ENCODE assay signal across 8 cellular contexts in the genomic region with DNA sequence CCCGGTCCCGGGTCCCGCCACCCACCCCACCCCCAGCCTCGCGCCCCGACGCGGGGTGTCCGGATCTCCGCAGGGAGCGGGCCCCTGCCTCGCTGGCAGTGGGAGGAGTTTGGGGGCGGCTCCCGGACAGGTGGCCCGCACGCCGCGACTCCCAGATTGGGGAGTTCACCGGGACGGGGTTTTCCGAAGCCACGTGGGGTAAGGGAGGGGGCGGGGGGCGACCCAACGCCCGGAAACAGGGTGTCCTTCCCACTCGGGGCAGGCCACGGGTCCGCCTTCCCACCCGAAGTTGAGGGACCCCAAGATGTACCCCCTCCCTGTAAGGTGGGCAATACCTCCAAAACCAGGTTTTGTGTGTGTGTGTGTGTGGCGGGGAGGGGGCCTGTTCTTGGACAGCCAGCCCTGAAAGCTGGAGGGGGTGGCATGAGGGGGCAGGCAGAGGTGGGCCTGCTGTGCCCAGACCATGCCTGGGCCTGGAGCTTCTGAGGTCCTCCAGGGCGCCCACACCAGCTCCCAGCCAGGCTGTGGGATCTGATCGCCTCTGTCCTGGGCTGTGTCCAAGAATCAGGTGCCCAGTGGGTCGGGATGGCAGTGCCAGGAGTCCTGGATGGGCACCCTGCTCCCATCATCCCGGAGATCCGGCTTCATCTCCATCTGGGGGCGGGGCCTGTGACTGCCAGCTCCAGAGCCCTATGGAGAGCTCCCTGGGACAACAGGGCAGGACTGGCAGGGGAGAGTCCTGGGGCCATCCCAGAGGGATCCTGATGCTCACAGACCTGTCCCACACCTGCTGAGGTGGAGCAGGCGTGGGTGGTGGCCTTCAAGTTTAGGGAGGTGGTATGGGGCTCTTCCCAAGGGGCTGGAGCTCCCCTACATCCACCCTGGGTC. TPM values are rescaled to one million over a fixed set of nuclear protein-coding genes. Genes with fewer than 3 reads are reported as not detected.
DNase-seq lines count a peak whose midpoint lies in the region; ATAC-seq, FAIRE-seq and TF ChIP-seq lines count a peak whose summit lies in the region.

No MANE protein-coding gene starts in this region.

- peak overlapping the region; percentile 84 for H3K4me2 ChIP-seq in trophoblast cell (ENCODE audit: low read length)

- WGBS in trophoblast cell (ENCODE audit: extremely low coverage, insufficient coverage, insufficient read length): no CpG with 5 or more reads among the region's 38 CpGs

- H3K9ac ChIP-seq in trophoblast cell (ENCODE audit: low read length): no peak overlapping the region

- H3K36me3 ChIP-seq in cardiac muscle cell (peaks cover 6% of the 10 kb centered on the region), trophoblast cell (ENCODE audit: control insufficient read depth in 1 of 2, insufficient read depth in 2 of 2, low read length in 2 of 2) (peaks cover 12 to 19% of the 10 kb centered on the region in 2 experiments)

- H3K79me2 ChIP-seq in trophoblast cell (ENCODE audit: control insufficient read depth, insufficient read depth, low read length, poor library complexity): no peaks in the 10 kb centered on the region

- peak overlapping the region; percentile 3 for H3K4ac ChIP-seq in trophoblast cell (ENCODE audit: low read depth, low read length)

- H3K27me3 ChIP-seq in cardiac muscle cell (no peaks in the 10 kb centered on the region), trophoblast cell (ENCODE audit: insufficient read depth, low read length) (no peaks in the 10 kb centered on the region)

- peaks cover 7 to 15% of the 10 kb centered on the region in 2 donors for H3K36me3 Mint-ChIP-seq in activated naive CD4-positive, alpha-beta T cell treated with anti-CD3 and anti-CD28 coated beads, Interleukin-2, amount 50 U/mL, for 72 hours

- peaks cover 5% of the 10 kb centered on the region for H3K79me1 ChIP-seq in trophoblast cell (ENCODE audit: low read length)

- ATAC-seq in HG02943 (IDR thresholded peaks at IDR 0.05; ENCODE audit: low read depth, unreplicated experiment) (peak; percentile 4), GM18873 (IDR thresholded peaks at IDR 0.05; ENCODE audit: low FRiP score, unreplicated experiment) (no peak)
- ATAC-seq in activated naive CD4-positive, alpha-beta T cell treated with anti-CD3 and anti-CD28 coated beads, Interleukin-2, amount 50 U/mL, for 72 hours: peak; percentile 46 to 64

- peak overlapping the region; percentile 24 for H3K14ac ChIP-seq in trophoblast cell (ENCODE audit: low read length)

- peak; percentile 63 for DNase-seq in GM12892 (ENCODE audit: insufficient read length)
- peak; percentile 73 for DNase-seq in RKO (ENCODE audit: low spot score)
- peak in 1 of 2 donors; percentile 76 for DNase-seq in activated naive CD4-positive, alpha-beta T cell treated with anti-CD3 and anti-CD28 coated beads, Interleukin-2, amount 50 U/mL, for 72 hours (ENCODE audit: low spot score in 2 of 2)
- DNase-seq in cardiac muscle cell (ENCODE audit: low read depth in 1 of 2, low spot score in 1 of 2): peak in 1 of 2 donors; percentile 67
- DNase-seq in trophoblast cell: peak in 1 of 2 donors; percentile 41
- no peak for DNase-seq in GOT3 (lab: John Stamatoyannopoulos, UW)

- no peak overlapping the region for H2BK5ac ChIP-seq in trophoblast cell (ENCODE audit: low read depth, low read length, poor library complexity)

- no peak overlapping the region for H4K12ac ChIP-seq in trophoblast cell (ENCODE audit: low read depth, low read length)

- H3K4me3 ChIP-seq in cardiac muscle cell (peak overlapping the region; percentile 71), trophoblast cell (ENCODE audit: low read depth, low read length) (peak overlapping the region; percentile 84)

- no peak overlapping the region for H2BK12ac ChIP-seq in trophoblast cell (ENCODE audit: low read length)

- H2BK120ac ChIP-seq in trophoblast cell (ENCODE audit: insufficient read depth, low read length, poor library complexity): no peak overlapping the region

- H3K27ac Mint-ChIP-seq in activated naive CD4-positive, alpha-beta T cell treated with anti-CD3 and anti-CD28 coated beads, Interleukin-2, amount 50 U/mL, for 72 hours: peak overlapping the region; percentile 83 to 87

- H3K27ac ChIP-seq in cardiac muscle cell: peak overlapping the region; percentile 82
- H3K27ac ChIP-seq in trophoblast cell (ENCODE audit: low read depth, low read length): no peak overlapping the region

- H2AFZ ChIP-seq in trophoblast cell (ENCODE audit: insufficient read depth, low read length, poor library complexity): no peak overlapping the region

- FAIRE-seq in GM12892 (lab: Jason Lieb, UNC): peak; percentile 88

- peak overlapping the region; percentile 32 for H4K91ac ChIP-seq in trophoblast cell (ENCODE audit: low read depth, low read length)

- H4K8ac ChIP-seq in trophoblast cell (ENCODE audit: low read depth, low read length): no peak overlapping the region

- H3K23ac ChIP-seq in trophoblast cell (ENCODE audit: low read length): no peak overlapping the region

- H3K18ac ChIP-seq in trophoblast cell (ENCODE audit: low read length): peak overlapping the region; percentile 55

- H3K9me3 ChIP-seq in cardiac muscle cell (ENCODE audit: low read depth) (no peaks in the 10 kb centered on the region), trophoblast cell (ENCODE audit: insufficient read depth, low read depth, low read length) (peaks cover 2% of the 10 kb centered on the region)

- no peak for TF ChIP-seq CTCF in cardiac muscle cell (IDR thresholded peaks at IDR 0.05; ENCODE audit: low read depth, low read length)

- no peak; the same call in 1 of the 2 replicates for TF ChIP-seq POLR2A in GM12892 (IDR thresholded peaks at IDR 0.05; ENCODE audit: low read depth, low read length)

- H3K4me1 ChIP-seq in cardiac muscle cell (ENCODE audit: low read depth): peaks cover 22% of the 10 kb centered on the region
- peaks cover 8 to 17% of the 10 kb centered on the region in 2 experiments for H3K4me1 ChIP-seq in trophoblast cell (ENCODE audit: control insufficient read depth in 1 of 2, insufficient read depth in 2 of 2, low read length in 2 of 2)

- H2AK5ac ChIP-seq in trophoblast cell (ENCODE audit: low read length): no peak overlapping the region

- no peaks in the 10 kb centered on the region for H3K9me3 Mint-ChIP-seq in activated naive CD4-positive, alpha-beta T cell treated with anti-CD3 and anti-CD28 coated beads, Interleukin-2, amount 50 U/mL, for 72 hours

RNA-seq across cellular contexts. Expression of a gene that starts 0.8 kb away (rescaled TPM):
- 166 TPM for polyA plus RNA-seq in GM12892 (2012; ENCODE audit: missing spikeins)
- total RNA-seq in activated naive CD4-positive, alpha-beta T cell treated with anti-CD3 and anti-CD28 coated beads, Interleukin-2, amount 50 U/mL, for 72 hours: 10 to 100 TPM; 84.0 to 92.7 TPM
- 107 and 126 TPM in 2 replicates for total RNA-seq in cardiac muscle cell
- polyA plus RNA-seq in cardiac muscle cell: 262 and 269 TPM in 2 replicates
- 30.3 and 34.2 TPM in 2 replicates for polyA plus RNA-seq in trophoblast cell (2013)

RNA-seq across cellular contexts. Expression of a gene that starts 17.7 kb away (rescaled TPM):
- 49.8 TPM for polyA plus RNA-seq in GM12892 (2012; ENCODE audit: missing spikeins)
- total RNA-seq in activated naive CD4-positive, alpha-beta T cell treated with anti-CD3 and anti-CD28 coated beads, Interleukin-2, amount 50 U/mL, for 72 hours: 100 to 1,000 TPM; 129 to 234 TPM
- 21.1 and 35.4 TPM in 2 replicates for total RNA-seq in cardiac muscle cell
- polyA plus RNA-seq in cardiac muscle cell: 40.8 and 57.5 TPM in 2 replicates
- polyA plus RNA-seq in trophoblast cell (2013): 55.5 and 56.1 TPM in 2 replicates

RNA-seq across cellular contexts. Expression of a gene that starts 18.0 kb away (rescaled TPM):
- 72.8 TPM for polyA plus RNA-seq in GM12892 (2012; ENCODE audit: missing spikeins)
- total RNA-seq in activated naive CD4-positive, alpha-beta T cell treated with anti-CD3 and anti-CD28 coated beads, Interleukin-2, amount 50 U/mL, for 72 hours: 10 to 100 TPM; 27.1 to 60.6 TPM
- 47.7 and 85.8 TPM in 2 replicates for total RNA-seq in cardiac muscle cell
- 23.6 and 40.1 TPM in 2 replicates for polyA plus RNA-seq in cardiac muscle cell
- polyA plus RNA-seq in trophoblast cell (2013): 14.8 and 16.0 TPM in 2 replicates

RNA-seq across cellular contexts. Expression of a gene that starts 23.0 kb away (rescaled TPM):
- polyA plus RNA-seq in GM12892 (2012; ENCODE audit: missing spikeins): 4.3 TPM
- not detected for total RNA-seq in activated naive CD4-positive, alpha-beta T cell treated with anti-CD3 and anti-CD28 coated beads, Interleukin-2, amount 50 U/mL, for 72 hours
- not detected in 2 replicates for total RNA-seq in cardiac muscle cell
- polyA plus RNA-seq in cardiac muscle cell: not detected in 2 replicates
- polyA plus RNA-seq in trophoblast cell (2013): not detected in 2 replicates

RNA-seq across cellular contexts. Expression of a gene that starts 38.6 kb away (rescaled TPM):
- polyA plus RNA-seq in GM12892 (2012; ENCODE audit: missing spikeins): 53.3 TPM
- 100 to 1,000 TPM; 165 to 187 TPM for total RNA-seq in activated naive CD4-positive, alpha-beta T cell treated with anti-CD3 and anti-CD28 coated beads, Interleukin-2, amount 50 U/mL, for 72 hours
- 0.42 and 1.1 TPM in 2 replicates for total RNA-seq in cardiac muscle cell
- polyA plus RNA-seq in cardiac muscle cell: 1.8 and 3.1 TPM in 2 replicates
- 0.26 and 0.70 TPM in 2 replicates for polyA plus RNA-seq in trophoblast cell (2013)
